Comparison of ENCODE assay signal across 29 cellular contexts in the genomic region with DNA sequence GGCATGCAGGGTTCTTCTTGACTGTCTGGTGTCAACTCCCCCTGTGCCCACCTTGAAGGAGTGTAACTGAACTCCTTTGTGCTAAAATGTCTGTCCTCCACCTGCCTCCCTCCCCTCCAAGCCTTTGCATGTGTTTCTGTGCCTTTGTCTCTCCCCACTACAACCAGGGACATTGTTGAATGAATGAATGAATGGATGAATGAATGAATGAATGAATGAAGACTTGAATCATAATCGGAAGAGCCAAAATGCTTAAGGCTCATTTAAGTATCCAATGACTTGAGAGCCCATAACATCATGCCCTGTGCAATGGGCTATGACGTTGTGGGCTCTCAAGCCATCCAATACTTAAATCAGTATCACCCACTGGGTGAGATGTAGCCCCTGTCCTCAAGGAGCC. TPM values are rescaled to one million over a fixed set of nuclear protein-coding genes. Genes with fewer than 3 reads are reported as not detected.
A peak's percentile ranks its signal among the peaks of the same experiment; 100 is the strongest.
DNase-seq lines count a peak whose midpoint lies in the region; ATAC-seq and TF ChIP-seq lines count a peak whose summit lies in the region.
"Had no signal": no experiment of that assay in that cellular context is flagged by ENCODE, and none has a peak within 500 bp of the region (broad histone marks: within the 10 kb centered on the region; RNA-seq: fewer than 3 reads in every experiment).

No MANE protein-coding gene starts in this region.

- H3K4me1 Mint-ChIP-seq in activated CD4-positive, alpha-beta T cell treated with anti-CD3 and anti-CD28 coated beads, Interleukin-2, amount 10 ng/mL, durations not matched to agents 24 days and 14 days, result peaks cover 58% of the 10 kb centered on the region
- H3K4me1 Mint-ChIP-seq in CD4-positive, alpha-beta T cell (ENCODE audit: low read depth), result peaks cover 84% of the 10 kb centered on the region
- peaks cover 57% of the 10 kb centered on the region for H3K4me1 Mint-ChIP-seq in activated CD8-positive, alpha-beta T cell treated with anti-CD3 and anti-CD28 coated beads, Interleukin-2, amount 10 ng/mL, durations not matched to agents 7 days and 5 days (ENCODE audit: low read depth)

- no peaks in the 10 kb centered on the region for H3K27me3 ChIP-seq in CD4-positive, alpha-beta T cell (ENCODE audit: control insufficient read depth, insufficient read depth, low read length)
- no peaks in the 10 kb centered on the region for H3K27me3 ChIP-seq in left lung
- H3K27me3 ChIP-seq: ascending aorta, BLaER1, dorsolateral prefrontal cortex, heart right ventricle, pancreas had no signal

- ATAC-seq in CD4-positive, alpha-beta T cell (ENCODE audit: poor library complexity), result no peak
- ATAC-seq in activated CD8-positive, alpha-beta T cell treated with anti-CD3 and anti-CD28 coated beads, Interleukin-2, amount 10 ng/mL, durations not matched to agents 7 days and 5 days, result no peak
- ATAC-seq in left lung (peak; percentile 2), GM19328 (IDR thresholded peaks at IDR 0.05; ENCODE audit: unreplicated experiment) (no peak)
- ATAC-seq: activated CD8-positive, alpha-beta memory T cell treated with anti-CD3 and anti-CD28 coated beads, Interleukin-2, amount 10 ng/mL, durations not matched to agents 7 days and 5 days; WTC11 had no signal

- intact Hi-C loops in activated CD4-positive, alpha-beta T cell treated with anti-CD3 and anti-CD28 coated beads, Interleukin-2, amount 10 ng/mL, durations not matched to agents 24 days and 14 days (cut with micrococcal nuclease), result no loop called here
- intact Hi-C loops in CD4-positive, alpha-beta T cell (cut with DNase I, micrococcal nuclease), result loop anchor here in 1 of 2 experiments (5.0 kb wide), 1 partner anchor 36 kb away; no protein-coding TSS in a partner anchor
- intact Hi-C loops in left lung (cut with DNase I), result no loop called here

- no peak for TF ChIP-seq CTCF in CD4-positive, alpha-beta T cell (IDR thresholded peaks at IDR 0.05)
- TF ChIP-seq CTCF in left lung (IDR thresholded peaks at IDR 0.05) (no peak), GM10248 (IDR thresholded peaks at IDR 0.05; ENCODE audit: control extremely low read depth, extremely low read depth, low read depth, missing control alignments) (no peak)

- peaks cover 11% of the 10 kb centered on the region for H3K9me3 Mint-ChIP-seq in activated CD4-positive, alpha-beta T cell treated with anti-CD3 and anti-CD28 coated beads, Interleukin-2, amount 10 ng/mL, durations not matched to agents 24 days and 14 days
- no peaks in the 10 kb centered on the region for H3K9me3 Mint-ChIP-seq in CD4-positive, alpha-beta T cell
- H3K9me3 Mint-ChIP-seq in activated CD8-positive, alpha-beta T cell treated with anti-CD3 and anti-CD28 coated beads, Interleukin-2, amount 10 ng/mL, durations not matched to agents 7 days and 5 days (ENCODE audit: insufficient read depth), result no peaks in the 10 kb centered on the region
- H3K9me3 Mint-ChIP-seq: nephron, type B pancreatic cell, WTC11 had no signal

- no peak for DNase-seq in activated CD4-positive, alpha-beta T cell treated with anti-CD3 and anti-CD28 coated beads, Interleukin-2, amount 10 ng/mL, durations not matched to agents 24 days and 14 days
- no peak for DNase-seq in activated CD4-positive, alpha-beta T cell treated with anti-CD3 and anti-CD28 coated beads for 1 hour
- no peak for DNase-seq in CD4-positive, alpha-beta T cell
- DNase-seq in activated CD8-positive, alpha-beta T cell treated with anti-CD3 and anti-CD28 coated beads, Interleukin-2, amount 10 ng/mL, durations not matched to agents 7 days and 5 days, result no peak
- DNase-seq in left lung, result no peak
- no peak for DNase-seq in activated CD4-positive, CD25-positive, alpha-beta regulatory T cell (lab: John Stamatoyannopoulos, UW)
- DNase-seq in GM10248 (ENCODE audit: extremely low spot score), result no peak
- DNase-seq: activated CD8-positive, alpha-beta memory T cell treated with anti-CD3 and anti-CD28 coated beads, Interleukin-2, amount 10 ng/mL, durations not matched to agents 7 days and 5 days; activated gamma-delta T cell treated with Interleukin-2 at 50 U/mL for 16 hours; central memory CD4-positive, alpha-beta T cell; heart right ventricle; IMR-90; left ventricle myocardium inferior; midbrain; NCI-H524 treated with DMSO at 0.1 percent for 48 hours; right cardiac atrium; T1000 had no signal

- H3K27ac Mint-ChIP-seq in activated CD4-positive, alpha-beta T cell treated with anti-CD3 and anti-CD28 coated beads, Interleukin-2, amount 10 ng/mL, durations not matched to agents 24 days and 14 days, result peak overlapping the region; percentile 69
- peak overlapping the region; percentile 89 for H3K27ac Mint-ChIP-seq in CD4-positive, alpha-beta T cell
- H3K27ac Mint-ChIP-seq in activated CD8-positive, alpha-beta T cell treated with anti-CD3 and anti-CD28 coated beads, Interleukin-2, amount 10 ng/mL, durations not matched to agents 7 days and 5 days, result peak overlapping the region; percentile 26
- H3K27ac Mint-ChIP-seq: nephron, type B pancreatic cell had no signal

- peaks cover 0 to 10% of the 10 kb centered on the region in 2 donors for H3K36me3 ChIP-seq in left lung
- H3K36me3 ChIP-seq: ascending aorta, pancreas had no signal

- H3K4me3 ChIP-seq in left lung, result no peak overlapping the region
- H3K4me3 ChIP-seq: ascending aorta, BLaER1, dorsolateral prefrontal cortex, heart right ventricle, left ventricle myocardium inferior, pancreas had no signal

- H3K27me3 Mint-ChIP-seq in activated CD4-positive, alpha-beta T cell treated with anti-CD3 and anti-CD28 coated beads, Interleukin-2, amount 10 ng/mL, durations not matched to agents 24 days and 14 days, result no peaks in the 10 kb centered on the region
- no peaks in the 10 kb centered on the region for H3K27me3 Mint-ChIP-seq in CD4-positive, alpha-beta T cell
- no peaks in the 10 kb centered on the region for H3K27me3 Mint-ChIP-seq in activated CD8-positive, alpha-beta T cell treated with anti-CD3 and anti-CD28 coated beads, Interleukin-2, amount 10 ng/mL, durations not matched to agents 7 days and 5 days (ENCODE audit: low read depth)
- H3K27me3 Mint-ChIP-seq: activated CD8-positive, alpha-beta memory T cell treated with anti-CD3 and anti-CD28 coated beads, Interleukin-2, amount 10 ng/mL, durations not matched to agents 7 days and 5 days; type B pancreatic cell had no signal

- H3K36me3 Mint-ChIP-seq in activated CD4-positive, alpha-beta T cell treated with anti-CD3 and anti-CD28 coated beads, Interleukin-2, amount 10 ng/mL, durations not matched to agents 24 days and 14 days (ENCODE audit: low read depth), result peaks cover 35% of the 10 kb centered on the region
- H3K36me3 Mint-ChIP-seq in CD4-positive, alpha-beta T cell (ENCODE audit: low read depth), result peaks cover 34% of the 10 kb centered on the region
- H3K36me3 Mint-ChIP-seq in activated CD8-positive, alpha-beta T cell treated with anti-CD3 and anti-CD28 coated beads, Interleukin-2, amount 10 ng/mL, durations not matched to agents 7 days and 5 days (ENCODE audit: low read depth), result peaks cover 43% of the 10 kb centered on the region

- H3K4me3 Mint-ChIP-seq in activated CD4-positive, alpha-beta T cell treated with anti-CD3 and anti-CD28 coated beads, Interleukin-2, amount 10 ng/mL, durations not matched to agents 24 days and 14 days, result peak overlapping the region; percentile 43
- H3K4me3 Mint-ChIP-seq in CD4-positive, alpha-beta T cell, result peak overlapping the region; percentile 65
- no peak overlapping the region for H3K4me3 Mint-ChIP-seq in activated CD8-positive, alpha-beta T cell treated with anti-CD3 and anti-CD28 coated beads, Interleukin-2, amount 10 ng/mL, durations not matched to agents 7 days and 5 days
- H3K4me3 Mint-ChIP-seq: activated CD8-positive, alpha-beta memory T cell treated with anti-CD3 and anti-CD28 coated beads, Interleukin-2, amount 10 ng/mL, durations not matched to agents 7 days and 5 days; nephron; type B pancreatic cell; WTC11 had no signal

- POLR2A ChIA-PET in CD4-positive, alpha-beta T cell (lab: Charles Lee), result interaction anchor here (1.0 to 2.3 kb wide), 3 partner anchors 36 to 44 kb away, joined by 3 to 43 read pairs (median 5); no protein-coding TSS in a partner anchor
- POLR2A ChIA-PET in activated CD8-positive, alpha-beta T cell treated with anti-CD3 and anti-CD28 coated beads, Interleukin-2, amount 10 ng/mL, durations not matched to agents 7 days and 5 days (lab: Charles Lee), result no interaction called here
- POLR2A ChIA-PET in GM10248 (lab: Yijun Ruan, JAX), result no interaction called here

- CTCF ChIA-PET in CD4-positive, alpha-beta T cell (lab: Charles Lee), result interaction anchor here (0.6 to 2.0 kb wide), 3 partner anchors 10 to 121 kb away, joined by 3 to 7 read pairs (median 6); a partner anchor contains a TSS
- CTCF ChIA-PET in activated CD8-positive, alpha-beta T cell treated with anti-CD3 and anti-CD28 coated beads, Interleukin-2, amount 10 ng/mL, durations not matched to agents 7 days and 5 days (lab: Charles Lee), result interaction anchor here (0.8 to 2.1 kb wide), 3 partner anchors 41 to 72 kb away, joined by 3 to 6 read pairs (median 4); no protein-coding TSS in a partner anchor
- CTCF ChIA-PET in GM10248 (lab: Yijun Ruan, JAX), result interaction anchor here (1.0 to 1.8 kb wide), 3 partner anchors 13 to 121 kb away, joined by 3 to 5 read pairs (median 4); no protein-coding TSS in a partner anchor

- no peaks in the 10 kb centered on the region for H3K9me3 ChIP-seq in CD4-positive, alpha-beta T cell (ENCODE audit: control insufficient read depth, low read length)
- no peaks in the 10 kb centered on the region for H3K9me3 ChIP-seq in left lung
- H3K9me3 ChIP-seq: ascending aorta, BLaER1, heart right ventricle, left ventricle myocardium inferior, pancreas had no signal

- peak overlapping the region; percentile 88 for H3K27ac ChIP-seq in CD4-positive, alpha-beta T cell (ENCODE audit: low read depth, low read length)
- H3K27ac ChIP-seq in left lung, result no peak overlapping the region
- H3K27ac ChIP-seq: ascending aorta, BLaER1, dorsolateral prefrontal cortex, epithelial cell of prostate, left ventricle myocardium inferior, pancreas had no signal

- peaks cover 1 to 62% of the 10 kb centered on the region in 2 donors for H3K4me1 ChIP-seq in left lung

RNA-seq across cellular contexts. Expression of a gene that starts 9.0 kb away (rescaled TPM):
- 36.8 and 37.1 TPM in 2 replicates for total RNA-seq in activated CD4-positive, alpha-beta T cell treated with anti-CD3 and anti-CD28 coated beads, Interleukin-2, amount 10 ng/mL, durations not matched to agents 24 days and 14 days
- total RNA-seq in CD4-positive, alpha-beta T cell, result 100 to 1,000 TPM; 330 to 337 TPM
- 1 to 10 TPM; 5.0 to 5.2 TPM for total RNA-seq in activated CD8-positive, alpha-beta T cell treated with anti-CD3 and anti-CD28 coated beads, Interleukin-2, amount 10 ng/mL, durations not matched to agents 7 days and 5 days
- 10 to 100 TPM in 1 of 2 donors, 1 to 10 TPM in 1; 7.4 to 10.9 TPM for total RNA-seq in left lung
- total RNA-seq: SK-MEL-5 had no signal

RNA-seq across cellular contexts. Expression of a gene that starts 58.0 kb away (rescaled TPM):
- total RNA-seq in activated CD4-positive, alpha-beta T cell treated with anti-CD3 and anti-CD28 coated beads, Interleukin-2, amount 10 ng/mL, durations not matched to agents 24 days and 14 days, result 5.9 and 6.3 TPM in 2 replicates
- total RNA-seq in CD4-positive, alpha-beta T cell, result 10 to 100 TPM; 42.9 to 45.1 TPM
- 10 to 100 TPM; 16.2 to 16.6 TPM for total RNA-seq in activated CD8-positive, alpha-beta T cell treated with anti-CD3 and anti-CD28 coated beads, Interleukin-2, amount 10 ng/mL, durations not matched to agents 7 days and 5 days
- under 1 TPM; 0.17 to 0.55 TPM for total RNA-seq in left lung
- total RNA-seq: ascending aorta, dorsolateral prefrontal cortex, IMR-90, left ventricle myocardium inferior, M059J, RPMI7951 had no signal

Comparison
In these comparisons a context has a peak if more than half of its experiments do, and no peak if none do; other contexts are left out.
1. H3K27ac Mint-ChIP-seq: peak in every context shown above with its lines; median percentile 89 in CD4-positive, alpha-beta T cell; 69 in activated CD4-positive, alpha-beta T cell treated with anti-CD3 and anti-CD28 coated beads, Interleukin-2, amount 10 ng/mL, durations not matched to agents 24 days and 14 days; 26 in activated CD8-positive, alpha-beta T cell treated with anti-CD3 and anti-CD28 coated beads, Interleukin-2, amount 10 ng/mL, durations not matched to agents 7 days and 5 days.